In the genomic region with DNA sequence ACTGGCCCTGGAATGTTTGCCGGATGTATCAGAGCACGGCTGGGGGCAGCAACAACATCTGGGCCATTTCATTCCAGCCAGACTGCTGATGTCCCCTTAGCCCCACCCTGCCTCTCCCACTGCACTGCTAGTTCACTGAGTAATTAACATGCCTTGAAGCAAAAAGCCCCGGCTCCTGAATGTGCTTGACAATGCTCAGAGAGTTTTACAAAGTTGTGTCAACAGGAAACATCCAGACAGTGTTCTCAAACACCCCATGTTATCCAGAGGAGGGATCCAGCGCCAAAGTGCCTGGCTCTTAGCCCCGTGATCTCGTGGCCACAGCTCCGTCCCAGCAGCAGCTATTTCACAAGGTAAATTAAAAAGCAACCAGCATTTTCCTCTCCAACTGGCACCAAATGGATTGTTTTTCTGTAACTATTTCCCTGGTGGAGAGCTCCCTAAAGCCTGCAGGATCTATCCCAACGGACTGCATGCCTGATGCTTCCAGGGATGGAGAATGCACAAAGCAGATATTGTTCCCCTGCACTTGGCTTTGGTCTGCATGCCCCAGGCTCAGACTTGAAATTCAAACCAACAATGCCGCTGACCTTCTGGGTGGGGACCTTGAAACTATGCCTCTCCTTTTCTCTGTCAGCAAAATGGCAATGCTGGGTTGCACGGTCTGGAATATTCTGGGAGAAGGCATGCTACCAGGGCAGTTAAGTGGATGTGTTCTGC, we compare ENCODE assay signal across 9 cellular contexts.
DNase-seq lines count a peak whose midpoint lies in the region; ATAC-seq and TF ChIP-seq lines count a peak whose summit lies in the region.
"Had no signal": no experiment of that assay in that cellular context is flagged by ENCODE, and none has a peak within 500 bp of the region (broad histone marks: within the 10 kb centered on the region; RNA-seq: fewer than 3 reads in every experiment).

No MANE protein-coding gene starts in this region.

- DNase-seq in NCI-H82 (lab: John Stamatoyannopoulos, UW) (peak; percentile 10), NCI-H82 treated with DMSO at 0.1 percent for 48 hours (lab: John Stamatoyannopoulos, UW; ENCODE audit: unreplicated experiment) (no peak), fibroblast of peridontal ligament (ENCODE audit: extremely low read depth) (peak; percentile 63), mucosa of descending colon (peak; percentile 48 to 64 (median 50)), uterus (peak; percentile 83 to 85), NCI-H1048 (lab: John Stamatoyannopoulos, UW) (no peak), NCI-H2227 (lab: John Stamatoyannopoulos, UW; ENCODE audit: unreplicated experiment) (no peak)

- H3K36me3 ChIP-seq in mucosa of descending colon (ENCODE audit: low read depth) (no peaks in the 10 kb centered on the region), uterus (no peaks in the 10 kb centered on the region)

- no peak for TF ChIP-seq POLR2A in uterus (IDR thresholded peaks at IDR 0.05)

- ATAC-seq in mucosa of descending colon = peak; percentile 44
- ATAC-seq in activated CD4-positive, CD25-positive, alpha-beta regulatory T cell treated with anti-CD3 and anti-CD28 coated beads, Interleukin-2, amount 50 U/mL, for 24 hours = no peak
- ATAC-seq: A549 had no signal

- TF ChIP-seq CTCF in mucosa of descending colon (IDR thresholded peaks at IDR 0.05) (no peak), uterus (IDR thresholded peaks at IDR 0.05) (no peak)

- no peak overlapping the region for H3K4me3 ChIP-seq in mucosa of descending colon
- H3K4me3 ChIP-seq in uterus = no peak overlapping the region
- H3K4me3 ChIP-seq: A549 had no signal

- peak overlapping the region; percentile 26 to 58 for H3K27ac ChIP-seq in uterus
- H3K27ac ChIP-seq: A549 had no signal

- H3K4me1 ChIP-seq in mucosa of descending colon (ENCODE audit: low read depth) (no peaks in the 10 kb centered on the region), uterus (peaks cover 0 to 3% of the 10 kb centered on the region in 2 donors)
- H3K4me1 ChIP-seq: A549 had no signal

- H3K27me3 ChIP-seq in uterus = no peaks in the 10 kb centered on the region

- H3K9me3 ChIP-seq in mucosa of descending colon (no peaks in the 10 kb centered on the region), uterus (no peaks in the 10 kb centered on the region)
- H3K9me3 ChIP-seq: A549 had no signal

- intact Hi-C loops in mucosa of descending colon (cut with DNase I, micrococcal nuclease) = no loop called here
- intact Hi-C loops in uterus (cut with DNase I; ENCODE audit: low total_unique reads) = no loop called here

Comparison
In these comparisons a context has a peak if more than half of its experiments do, and no peak if none do; other contexts are left out.
1. DNase-seq: peak in NCI-H82 (single experiment), fibroblast of peridontal ligament (single experiment), mucosa of descending colon (3 of 3) and uterus (2 of 2); none in NCI-H82 treated with DMSO at 0.1 percent for 48 hours (single experiment), NCI-H1048 (single experiment) and NCI-H2227 (single experiment).